ENCODE assay signal across 22 cellular contexts in genomic region chr2:69943841-69944604, GRCh38. TPM values are rescaled to one million over a fixed set of nuclear protein-coding genes. Genes with fewer than 3 reads are reported as not detected.
DNase-seq lines count a peak whose midpoint lies in the region; ATAC-seq and TF ChIP-seq lines count a peak whose summit lies in the region.
"Had no signal": no experiment of that assay in that cellular context is flagged by ENCODE, and none has a peak within 500 bp of the region (broad histone marks: within the 10 kb centered on the region; RNA-seq: fewer than 3 reads in every experiment).

No MANE protein-coding gene starts in this region.

- H3K27me3 ChIP-seq in upper lobe of right lung = peaks cover 3% of the 10 kb centered on the region
- H3K27me3 ChIP-seq: ovary had no signal

- H3K36me3 Mint-ChIP-seq in activated CD4-positive, alpha-beta memory T cell treated with anti-CD3 and anti-CD28 coated beads, Interleukin-2, amount 10 ng/mL, durations not matched to agents 7 days and 5 days (ENCODE audit: low read depth) = peaks cover 63% of the 10 kb centered on the region
- H3K36me3 Mint-ChIP-seq in activated CD4-positive, alpha-beta memory T cell treated with anti-CD3 and anti-CD28 coated beads for 36 hours = peaks cover 17% of the 10 kb centered on the region
- H3K36me3 Mint-ChIP-seq in effector memory CD8-positive, alpha-beta T cell (ENCODE audit: insufficient read depth) = peaks cover 55% of the 10 kb centered on the region
- peaks cover 48% of the 10 kb centered on the region for H3K36me3 Mint-ChIP-seq in stimulated activated effector memory CD8-positive, alpha-beta T cell treated with anti-CD3 and anti-CD28 coated beads, Interleukin-12 subunit alpha, Interleukin-12 subunit beta, amount 100 ng/mL, for 72 hours

- H3K9me3 ChIP-seq in upper lobe of right lung = no peaks in the 10 kb centered on the region
- H3K9me3 ChIP-seq: ovary, suprapubic skin had no signal

- CTCF ChIA-PET in activated CD4-positive, alpha-beta memory T cell treated with anti-CD3 and anti-CD28 coated beads, Interleukin-2, amount 10 ng/mL, durations not matched to agents 7 days and 5 days (lab: Charles Lee) = no interaction called here
- CTCF ChIA-PET in activated CD4-positive, alpha-beta memory T cell treated with anti-CD3 and anti-CD28 coated beads for 36 hours (lab: Charles Lee) = no interaction called here

- H3K4me1 ChIP-seq in upper lobe of right lung = peaks cover 8% of the 10 kb centered on the region

- no peak overlapping the region for H3K27ac ChIP-seq in upper lobe of right lung
- H3K27ac ChIP-seq: C4-2B, ovary, SK-N-MC, suprapubic skin had no signal

- peaks cover 32% of the 10 kb centered on the region for H3K36me3 ChIP-seq in upper lobe of right lung
- H3K36me3 ChIP-seq: ovary had no signal

- peaks cover 57% of the 10 kb centered on the region for H3K4me1 Mint-ChIP-seq in activated CD4-positive, alpha-beta memory T cell treated with anti-CD3 and anti-CD28 coated beads, Interleukin-2, amount 10 ng/mL, durations not matched to agents 7 days and 5 days
- H3K4me1 Mint-ChIP-seq in activated CD4-positive, alpha-beta memory T cell treated with anti-CD3 and anti-CD28 coated beads for 36 hours (ENCODE audit: low read depth) = peaks cover 36% of the 10 kb centered on the region
- peaks cover 27 to 28% of the 10 kb centered on the region in 2 donors for H3K4me1 Mint-ChIP-seq in effector memory CD8-positive, alpha-beta T cell (ENCODE audit: low read depth in 2 of 2)
- H3K4me1 Mint-ChIP-seq in stimulated activated effector memory CD8-positive, alpha-beta T cell treated with anti-CD3 and anti-CD28 coated beads, Interleukin-12 subunit alpha, Interleukin-12 subunit beta, amount 100 ng/mL, for 72 hours = peaks cover 46% of the 10 kb centered on the region

- no peak for ATAC-seq in effector memory CD8-positive, alpha-beta T cell (replicated peaks)
- ATAC-seq in stimulated activated effector memory CD8-positive, alpha-beta T cell treated with anti-CD3 and anti-CD28 coated beads, Interleukin-12 subunit alpha, Interleukin-12 subunit beta, amount 100 ng/mL, for 72 hours = no peak
- no peak for ATAC-seq in upper lobe of right lung
- ATAC-seq: right cardiac atrium had no signal

- no peak for TF ChIP-seq CTCF in upper lobe of right lung (IDR thresholded peaks at IDR 0.05)

- DNase-seq in activated CD4-positive, alpha-beta memory T cell treated with anti-CD3 and anti-CD28 coated beads, Interleukin-2, amount 10 ng/mL, durations not matched to agents 7 days and 5 days = no peak
- DNase-seq in activated CD4-positive, alpha-beta memory T cell treated with anti-CD3 and anti-CD28 coated beads for 36 hours = no peak
- DNase-seq in OCI-M1 (lab: John Stamatoyannopoulos, UW) (peak; percentile 14), upper lobe of right lung (no peak), anterior cingulate cortex (lab: John Stamatoyannopoulos, UW) (no peak), H4 (ENCODE audit: low spot score) (no peak)
- DNase-seq in effector memory CD8-positive, alpha-beta T cell = no peak
- DNase-seq in stimulated activated effector memory CD8-positive, alpha-beta T cell treated with anti-CD3 and anti-CD28 coated beads, Interleukin-12 subunit alpha, Interleukin-12 subunit beta, amount 100 ng/mL, for 72 hours (ENCODE audit: low spot score in 2 of 2) = no peak
- DNase-seq: activated CD4-positive, alpha-beta T cell treated with anti-CD3 and anti-CD28 coated beads, Interleukin-2, amount 50 U/mL, for 4 hours; foreskin fibroblast; hippocampal formation; mammary epithelial cell; MV-4-11; NCI-H1694 treated with DMSO at 0.1 percent for 48 hours; NCI-H82; ovary; right cardiac atrium had no signal

- no peaks in the 10 kb centered on the region for H3K27me3 Mint-ChIP-seq in activated CD4-positive, alpha-beta memory T cell treated with anti-CD3 and anti-CD28 coated beads, Interleukin-2, amount 10 ng/mL, durations not matched to agents 7 days and 5 days
- H3K27me3 Mint-ChIP-seq in activated CD4-positive, alpha-beta memory T cell treated with anti-CD3 and anti-CD28 coated beads for 36 hours = no peaks in the 10 kb centered on the region
- H3K27me3 Mint-ChIP-seq in effector memory CD8-positive, alpha-beta T cell = no peaks in the 10 kb centered on the region

- no peaks in the 10 kb centered on the region for H3K9me3 Mint-ChIP-seq in activated CD4-positive, alpha-beta memory T cell treated with anti-CD3 and anti-CD28 coated beads, Interleukin-2, amount 10 ng/mL, durations not matched to agents 7 days and 5 days
- H3K9me3 Mint-ChIP-seq in activated CD4-positive, alpha-beta memory T cell treated with anti-CD3 and anti-CD28 coated beads for 36 hours = no peaks in the 10 kb centered on the region
- no peaks in the 10 kb centered on the region for H3K9me3 Mint-ChIP-seq in effector memory CD8-positive, alpha-beta T cell
- no peaks in the 10 kb centered on the region for H3K9me3 Mint-ChIP-seq in stimulated activated effector memory CD8-positive, alpha-beta T cell treated with anti-CD3 and anti-CD28 coated beads, Interleukin-12 subunit alpha, Interleukin-12 subunit beta, amount 100 ng/mL, for 72 hours
- H3K9me3 Mint-ChIP-seq: GM23338, IgD-negative memory B cell had no signal

- no peak overlapping the region for H3K4me3 ChIP-seq in upper lobe of right lung
- H3K4me3 ChIP-seq: GM23338, ovary, SK-N-MC, suprapubic skin had no signal

- intact Hi-C loops in activated CD4-positive, alpha-beta memory T cell treated with anti-CD3 and anti-CD28 coated beads for 36 hours (cut with micrococcal nuclease) = no loop called here
- intact Hi-C loops in upper lobe of right lung (cut with DNase I) = no loop called here

- H3K4me3 Mint-ChIP-seq in activated CD4-positive, alpha-beta memory T cell treated with anti-CD3 and anti-CD28 coated beads, Interleukin-2, amount 10 ng/mL, durations not matched to agents 7 days and 5 days = no peak overlapping the region
- no peak overlapping the region for H3K4me3 Mint-ChIP-seq in activated CD4-positive, alpha-beta memory T cell treated with anti-CD3 and anti-CD28 coated beads for 36 hours
- no peak overlapping the region for H3K4me3 Mint-ChIP-seq in effector memory CD8-positive, alpha-beta T cell
- H3K4me3 Mint-ChIP-seq in stimulated activated effector memory CD8-positive, alpha-beta T cell treated with anti-CD3 and anti-CD28 coated beads, Interleukin-12 subunit alpha, Interleukin-12 subunit beta, amount 100 ng/mL, for 72 hours = no peak overlapping the region
- H3K4me3 Mint-ChIP-seq: GM23338 had no signal

- POLR2A ChIA-PET in activated CD4-positive, alpha-beta memory T cell treated with anti-CD3 and anti-CD28 coated beads, Interleukin-2, amount 10 ng/mL, durations not matched to agents 7 days and 5 days (lab: Charles Lee) = interaction anchor here (0.7 to 7.0 kb wide), 4 partner anchors 9 to 99 kb away, joined by 3 to 83 read pairs (median 6); partner anchors contain the start of gene MXD1
- POLR2A ChIA-PET in activated CD4-positive, alpha-beta memory T cell treated with anti-CD3 and anti-CD28 coated beads for 36 hours (lab: Charles Lee) = interaction anchor here (1.4 kb wide), 1 partner anchor 29 kb away, joined by 6 read pairs; the partner anchor contains the start of gene MXD1

- H3K27ac Mint-ChIP-seq in activated CD4-positive, alpha-beta memory T cell treated with anti-CD3 and anti-CD28 coated beads, Interleukin-2, amount 10 ng/mL, durations not matched to agents 7 days and 5 days = peak overlapping the region; percentile 30
- H3K27ac Mint-ChIP-seq in activated CD4-positive, alpha-beta memory T cell treated with anti-CD3 and anti-CD28 coated beads for 36 hours = no peak overlapping the region
- H3K27ac Mint-ChIP-seq in effector memory CD8-positive, alpha-beta T cell = peak overlapping the region; percentile 87 to 95
- H3K27ac Mint-ChIP-seq in stimulated activated effector memory CD8-positive, alpha-beta T cell treated with anti-CD3 and anti-CD28 coated beads, Interleukin-12 subunit alpha, Interleukin-12 subunit beta, amount 100 ng/mL, for 72 hours = peak overlapping the region; percentile 97
- H3K27ac Mint-ChIP-seq: GM23338, IgD-negative memory B cell had no signal

RNA-seq across cellular contexts. Expression of gene ASPRV1, which starts 17.4 kb away (rescaled TPM):
- total RNA-seq in activated CD4-positive, alpha-beta memory T cell treated with anti-CD3 and anti-CD28 coated beads, Interleukin-2, amount 10 ng/mL, durations not matched to agents 7 days and 5 days = under 1 TPM; 0.98 TPM
- under 1 TPM; 0.63 to 0.71 TPM for total RNA-seq in activated CD4-positive, alpha-beta memory T cell treated with anti-CD3 and anti-CD28 coated beads for 36 hours
- 2.1 TPM for total RNA-seq in upper lobe of right lung
- total RNA-seq in H4 (2014; rRNA removed; shearing (Covaris generic)) = 0.23 TPM in 1 of 2 replicates, not detected in the other

RNA-seq across cellular contexts. Expression of gene MXD1, which starts 29.1 kb away (rescaled TPM):
- total RNA-seq in activated CD4-positive, alpha-beta memory T cell treated with anti-CD3 and anti-CD28 coated beads, Interleukin-2, amount 10 ng/mL, durations not matched to agents 7 days and 5 days = 10 to 100 TPM; 40.8 to 47.5 TPM
- 10 to 100 TPM; 14.1 to 15.9 TPM for total RNA-seq in activated CD4-positive, alpha-beta memory T cell treated with anti-CD3 and anti-CD28 coated beads for 36 hours
- 21.3 TPM for total RNA-seq in upper lobe of right lung
- 0.94 and 1.6 TPM in 2 replicates for total RNA-seq in H4 (2014; rRNA removed; shearing (Covaris generic))

RNA-seq across cellular contexts. Expression of gene SNRNP27, which starts 50.3 kb away (rescaled TPM):
- 10 to 100 TPM; 59.3 to 63.3 TPM for total RNA-seq in activated CD4-positive, alpha-beta memory T cell treated with anti-CD3 and anti-CD28 coated beads, Interleukin-2, amount 10 ng/mL, durations not matched to agents 7 days and 5 days
- 10 to 100 TPM; 67.5 to 70.4 TPM for total RNA-seq in activated CD4-positive, alpha-beta memory T cell treated with anti-CD3 and anti-CD28 coated beads for 36 hours
- 41.0 TPM for total RNA-seq in upper lobe of right lung
- 62.8 and 63.7 TPM in 2 replicates for total RNA-seq in H4 (2014; rRNA removed; shearing (Covaris generic))
